In the genomic region with DNA sequence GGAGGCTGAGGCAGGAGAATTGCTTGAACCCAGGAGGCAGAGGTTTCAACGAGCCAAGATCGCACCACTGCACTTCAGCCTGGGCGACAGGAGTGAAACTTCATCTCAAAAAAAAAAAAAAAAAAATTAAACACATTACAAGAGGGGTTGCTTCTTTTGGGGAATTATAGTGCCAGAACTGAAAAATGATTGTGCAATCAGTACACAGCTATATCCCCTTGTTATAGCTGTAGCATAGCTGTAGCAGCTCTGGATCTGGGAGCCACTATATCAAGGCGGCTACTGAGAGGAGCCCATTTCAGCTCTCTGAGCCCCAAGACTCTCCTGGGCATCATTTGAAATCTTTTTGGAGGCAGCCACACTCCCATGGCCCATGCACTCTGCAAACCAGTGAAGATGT, we compare ENCODE assay signal across 1 cellular context.
A peak's percentile ranks its signal among the peaks of the same experiment; 100 is the strongest.
TF ChIP-seq lines count a peak whose summit lies in the region.

No MANE protein-coding gene starts in this region.

TF ChIP-seq in HepG2, 621 proteins besides CTCF, POLR2A, EP300 and RAD21 (continued from another document):
- no peak for TF ChIP-seq STAT6 (CRISPR knock-in tag; IDR thresholded peaks at IDR 0.05; ENCODE audit: borderline replicate concordance)
- peak; percentile 74 for TF ChIP-seq CEBPB (IDR thresholded peaks at IDR 0.05; ENCODE audit: borderline replicate concordance, low read depth, low read length)
- no peak for TF ChIP-seq MXI1 (IDR thresholded peaks at IDR 0.05; ENCODE audit: borderline replicate concordance, low read depth, low read length)
- no peak for TF ChIP-seq STAG1 (CRISPR knock-in tag; IDR thresholded peaks at IDR 0.05)
- TF ChIP-seq ZNF292 (CRISPR knock-in tag; IDR thresholded peaks at IDR 0.05; ENCODE audit: borderline replicate concordance, low read depth) = no peak
- TF ChIP-seq ZNF33B (CRISPR knock-in tag; IDR thresholded peaks at IDR 0.05) = no peak
